ENCODE assay signal across 1 cellular context in the genomic region with DNA sequence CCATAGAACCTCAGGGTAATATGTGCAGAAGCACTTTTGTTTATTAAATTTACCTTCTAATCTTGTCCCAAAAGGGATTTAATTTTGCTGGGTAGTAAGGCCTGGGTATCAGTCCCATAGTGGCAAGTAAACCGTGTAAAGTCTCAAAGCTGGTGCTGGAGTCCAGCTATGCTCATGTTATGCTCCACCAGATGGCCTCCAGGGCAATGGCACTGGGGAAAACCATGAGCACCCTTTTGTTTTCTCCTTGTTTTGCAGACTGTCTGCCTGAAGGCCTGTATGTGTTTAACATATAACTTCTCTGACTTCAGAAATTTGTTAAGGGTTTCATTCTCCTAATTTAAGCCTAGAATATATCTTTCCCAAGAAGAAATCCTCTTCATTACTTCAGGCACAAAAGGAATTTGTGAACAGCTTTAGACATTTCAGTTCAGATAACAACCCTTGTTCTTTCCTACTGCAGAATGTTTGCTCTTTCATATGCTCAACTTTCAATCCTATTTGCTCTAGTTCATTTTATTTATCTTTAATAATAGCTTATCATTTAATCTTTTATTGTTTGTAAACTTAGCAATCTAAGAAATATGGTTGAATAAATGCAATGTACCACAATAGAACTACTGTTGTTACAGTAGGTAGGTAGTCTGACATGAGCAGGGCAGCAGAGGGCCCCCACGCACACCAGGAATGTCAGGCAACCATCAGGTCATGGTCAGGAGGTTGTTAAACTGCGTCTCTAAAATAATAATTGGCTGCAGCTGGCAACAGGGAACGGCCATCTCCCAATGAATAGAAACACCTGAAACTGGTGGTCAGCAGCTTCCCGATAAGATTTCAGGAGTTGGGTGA.
TF ChIP-seq lines count a peak whose summit lies in the region.

No MANE protein-coding gene starts in this region.

TF ChIP-seq in HCT116, 20 proteins besides CTCF, POLR2A, EP300 and RAD21:
- TF ChIP-seq ZNF274 (IDR thresholded peaks at IDR 0.05; ENCODE audit: low read depth, low read length) (no peak), YY1 (IDR thresholded peaks at IDR 0.05; ENCODE audit: extremely low read depth, insufficient replicate concordance, low read depth, low read length) (no peak), SIN3A (IDR thresholded peaks at IDR 0.05; ENCODE audit: low read depth) (no peak), FOSL1 (IDR thresholded peaks at IDR 0.05; ENCODE audit: low read depth) (no peak), SP1 (IDR thresholded peaks at IDR 0.05; ENCODE audit: low read depth) (no peak), ELF1 (IDR thresholded peaks at IDR 0.05; ENCODE audit: borderline replicate concordance, low read depth) (no peak), POLR2AphosphoS5 (IDR thresholded peaks at IDR 0.05; ENCODE audit: low read depth, low read length) (no peak), EZH2phosphoT487 (IDR thresholded peaks at IDR 0.05; ENCODE audit: borderline replicate concordance) (no peak), TCF7L2 (IDR thresholded peaks at IDR 0.05; ENCODE audit: borderline replicate concordance, extremely low read depth, insufficient read depth, insufficient read length) (no peak), EZH2 (IDR thresholded peaks at IDR 0.05) (no peak), JUND (IDR thresholded peaks at IDR 0.05) (no peak), ZFX (IDR thresholded peaks at IDR 0.05) (no peak), SRF (IDR thresholded peaks at IDR 0.05; ENCODE audit: low read depth) (no peak), CBX3 (IDR thresholded peaks at IDR 0.05; ENCODE audit: low read depth) (no peak)
